Comparison of ENCODE assay signal across 8 cellular contexts in the genomic region with DNA sequence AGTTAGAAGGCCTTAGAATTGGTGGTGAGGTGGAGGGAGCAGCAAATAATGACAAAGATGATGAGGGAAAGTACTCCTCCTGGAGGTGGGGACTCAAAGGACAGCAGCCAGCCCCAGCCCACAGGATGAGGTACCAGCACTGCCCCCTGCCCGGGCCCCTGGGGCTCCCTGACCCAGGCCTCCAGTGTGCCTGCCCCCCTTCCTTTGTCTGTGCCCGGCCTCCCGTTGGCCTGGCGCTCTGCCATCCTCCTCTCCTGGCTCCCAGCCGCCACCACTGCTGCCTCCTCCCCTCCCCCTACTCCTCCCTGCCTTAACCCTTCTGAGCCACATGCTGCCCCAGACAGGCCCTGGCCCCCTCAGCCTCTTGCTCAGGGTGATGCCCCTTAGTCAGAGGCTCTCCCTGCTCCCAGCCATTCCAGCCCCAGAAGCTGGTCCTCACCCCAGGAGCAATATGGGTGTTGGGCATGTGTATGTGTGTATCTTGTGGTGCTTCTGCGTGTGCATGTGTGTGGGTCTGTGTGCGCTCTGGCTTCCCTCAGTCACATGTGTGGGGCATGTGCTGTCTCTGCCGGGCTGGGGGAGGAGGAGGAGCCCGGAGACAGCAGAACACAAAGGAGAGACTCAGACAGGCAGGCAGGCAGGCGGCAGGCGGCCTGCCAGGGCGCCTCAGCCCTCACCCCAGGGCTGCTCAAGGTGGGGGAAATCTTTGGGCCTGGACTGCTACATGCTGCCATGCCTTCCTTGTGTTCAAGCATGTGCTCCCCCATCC. TPM values are rescaled to one million over a fixed set of nuclear protein-coding genes. Genes with fewer than 3 reads are reported as not detected.
DNase-seq lines count a peak whose midpoint lies in the region; ATAC-seq, FAIRE-seq and TF ChIP-seq lines count a peak whose summit lies in the region.

No MANE protein-coding gene starts in this region.

- peaks cover 70% of the 10 kb centered on the region for H3K4me1 ChIP-seq in A549
- peaks cover 69% of the 10 kb centered on the region for H3K4me1 ChIP-seq in ectodermal cell (ENCODE audit: control insufficient read depth, insufficient read depth, low read length)
- peaks cover 0 to 47% of the 10 kb centered on the region in 2 donors for H3K4me1 ChIP-seq in lung (ENCODE audit: control insufficient read depth in 2 of 2, insufficient read depth in 2 of 2, low read length in 2 of 2)

- peak overlapping the region; percentile 97 for H3K4me2 ChIP-seq in A549

- in situ Hi-C loops in GM18951 (cut with MboI; ENCODE audit: low sequenced_read_pairs, unreplicated experiment) = no loop called here

- DNase-seq in A549 (ENCODE audit: low read depth in 1 of 2, low spot score in 1 of 2) (peak in 1 of 2 experiments; percentile 53), NCI-H446 treated with DMSO at 0.1 percent for 48 hours (lab: John Stamatoyannopoulos, UW) (peak; percentile 60), lung (ENCODE audit: low spot score) (peak; percentile 77), cortex of kidney (lab: John Stamatoyannopoulos, UW) (no peak)
- DNase-seq in activated CD4-positive, alpha-beta T cell treated with anti-CD3 and anti-CD28 coated beads, Interleukin-2, amount 50 U/mL, for 1 hour = peak; percentile 62
- peak; percentile 36 to 62 (median 39) for DNase-seq in stimulated activated CD4-positive, alpha-beta T cell treated with anti-CD3 and anti-CD28 coated beads, TNF-alpha, amount 100 ng/mL, for 24 hours (ENCODE audit: low read depth in 3 of 3)

- POLR2A ChIA-PET in A549 (lab: Yijun Ruan, JAX) = no interaction called here

- TF ChIP-seq POLR2A in A549 (IDR thresholded peaks at IDR 0.05; ENCODE audit: low read length) (no peak), GM18951 (IDR thresholded peaks at IDR 0.05; ENCODE audit: extremely low read depth, insufficient read depth, insufficient read length) (peak; percentile 29)

- 37% methylated on average over 12 of the region's 12 CpGs for WGBS in A549 (ENCODE audit: missing lambda C conversion rate)
- 11 to 14% methylated on average over 12 of the region's 12 CpGs for WGBS in ectodermal cell, 2 experiments
- 6 to 7% methylated on average over 10 to 12 of the region's 12 CpGs for WGBS in lung, 2 donors

- H3K27ac ChIP-seq in A549 = peak overlapping the region; percentile 85 to 98
- peak overlapping the region; percentile 93 for H3K27ac ChIP-seq in ectodermal cell (ENCODE audit: insufficient read depth, low read depth, low read length, poor library complexity, severe bottlenecking)
- peak overlapping the region; percentile 23 to 99 for H3K27ac ChIP-seq in lung (ENCODE audit: low read depth in 1 of 2, low read length in 1 of 2)

- TF ChIP-seq RAD21 in A549 (conservative IDR thresholded peaks at IDR 0.05 in 1 of 2, IDR thresholded peaks at IDR 0.05 in 1 of 2) = no peak

- H3K27me3 ChIP-seq in ectodermal cell (ENCODE audit: control insufficient read depth, insufficient read depth, low read length, poor library complexity, severe bottlenecking) (no peaks in the 10 kb centered on the region), lung (ENCODE audit: control insufficient read depth, insufficient read depth) (no peaks in the 10 kb centered on the region)

- no peak for FAIRE-seq in A549 (lab: Jason Lieb, UNC)

- no peak overlapping the region for H3K4me3 ChIP-seq in A549
- H3K4me3 ChIP-seq in ectodermal cell (ENCODE audit: insufficient read depth, low read depth, low read length) = peak overlapping the region; percentile 83
- H3K4me3 ChIP-seq in lung = peak overlapping the region; percentile 5

- CTCF ChIA-PET in A549 (lab: Yijun Ruan, JAX) = interaction anchor here (0.9 to 8.7 kb wide), 7 partner anchors 10 to 282 kb away, joined by 3 to 55 read pairs (median 5); no protein-coding TSS in a partner anchor

- ATAC-seq in A549 (peak; percentile 1; a peak in 2 of 6 replicates), lung (ENCODE audit: insufficient read depth, low FRiP score) (no peak)

- H3K36me3 ChIP-seq in ectodermal cell (ENCODE audit: control insufficient read depth, insufficient read depth, low read length) (no peaks in the 10 kb centered on the region), lung (ENCODE audit: control insufficient read depth in 2 of 2, insufficient read depth in 2 of 2, low read length in 2 of 2) (no peaks in the 10 kb centered on the region)

- no peak for TF ChIP-seq EP300 in A549 (IDR thresholded peaks at IDR 0.05)

- H3K9me3 ChIP-seq in A549 (no peaks in the 10 kb centered on the region), ectodermal cell (ENCODE audit: control insufficient read depth, low read length) (no peaks in the 10 kb centered on the region), lung (ENCODE audit: control insufficient read depth in 2 of 2, insufficient read depth in 1 of 2, low read length in 1 of 2) (no peaks in the 10 kb centered on the region)

- TF ChIP-seq CTCF in A549 (IDR thresholded peaks at IDR 0.05) (no peak), lung (IDR thresholded peaks at IDR 0.05; ENCODE audit: control extremely low read depth, extremely low read depth) (no peak)

TF ChIP-seq in A549, 52 proteins besides CTCF, POLR2A, EP300 and RAD21:
- TF ChIP-seq, protein P1, sequence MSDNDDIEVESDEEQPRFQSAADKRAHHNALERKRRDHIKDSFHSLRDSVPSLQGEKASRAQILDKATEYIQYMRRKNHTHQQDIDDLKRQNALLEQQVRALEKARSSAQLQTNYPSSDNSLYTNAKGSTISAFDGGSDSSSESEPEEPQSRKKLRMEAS (IDR thresholded peaks at IDR 0.05) = peak; percentile 35; the same call in 1 of the 2 replicates
- no peak for TF ChIP-seq PHF8 (IDR thresholded peaks at IDR 0.05; ENCODE audit: borderline replicate concordance, low read depth)

RNA-seq across cellular contexts. Expression of gene LDB1, which starts 2.6 kb away (rescaled TPM):
- 47.0 and 47.5 TPM in 2 replicates for polyA plus RNA-seq in A549 (2011; rRNA removed)
- 47.6 and 55.4 TPM in 2 replicates for polyA plus RNA-seq in A549 (2012; cell fraction: cytosol; rRNA removed)
- 145 and 151 TPM in 2 replicates for polyA plus RNA-seq in A549 (2012; cell fraction: nucleus; rRNA removed)
- 33.3 to 37.3 TPM (median 37.2 TPM) in 3 replicates for polyA plus RNA-seq in A549 (2017; fragmentation: RNase III; extraction: RNeasy Plus Mini Kit Qiagen cat#74134 plus additional on column Dnase treatment)
- 63.4 and 69.4 TPM in 2 replicates for polyA minus RNA-seq in A549 (2011; rRNA and poly(A)+ RNA removed)
- 153 TPM for polyA plus RNA-seq in ectodermal cell (2013, experiment 1 of 4)
- 154 TPM for polyA plus RNA-seq in ectodermal cell (2013, experiment 2 of 4)
- 123 TPM for polyA plus RNA-seq in ectodermal cell (2013, experiment 3 of 4)
- 130 TPM for polyA plus RNA-seq in ectodermal cell (2013, experiment 4 of 4)
- total RNA-seq in lung = 10 to 100 TPM; 44.9 to 81.6 TPM
- polyA plus RNA-seq in lung = 10 to 100 TPM; 28.6 to 33.8 TPM

RNA-seq across cellular contexts. Expression of gene PPRC1, which starts 15.3 kb away (rescaled TPM):
- polyA plus RNA-seq in A549 (2011; rRNA removed) (27.0 and 34.1 TPM in 2 replicates), A549 (2017; fragmentation: RNase III; extraction: RNeasy Plus Mini Kit Qiagen cat#74134 plus additional on column Dnase treatment) (43.9 to 49.1 TPM (median 44.1 TPM) in 3 replicates), lung (10 to 100 TPM; 25.0 to 28.0 TPM)
- polyA plus RNA-seq in A549 (2012; cell fraction: cytosol; rRNA removed) = 42.6 and 53.3 TPM in 2 replicates
- polyA plus RNA-seq in A549 (2012; cell fraction: nucleus; rRNA removed) = 149 and 152 TPM in 2 replicates
- polyA minus RNA-seq in A549 (2011; rRNA and poly(A)+ RNA removed) = 59.6 and 71.3 TPM in 2 replicates
- polyA plus RNA-seq in ectodermal cell (2013, experiment 1 of 4) = 43.4 TPM
- polyA plus RNA-seq in ectodermal cell (2013, experiment 2 of 4) = 49.1 TPM
- 31.6 TPM for polyA plus RNA-seq in ectodermal cell (2013, experiment 3 of 4)
- 33.1 TPM for polyA plus RNA-seq in ectodermal cell (2013, experiment 4 of 4)
- 10 to 100 TPM; 19.3 to 42.1 TPM for total RNA-seq in lung

RNA-seq across cellular contexts. Expression of gene NOLC1, which starts 34.6 kb away (rescaled TPM):
- polyA plus RNA-seq in A549 (2011; rRNA removed) (128 and 188 TPM in 2 replicates), A549 (2017; fragmentation: RNase III; extraction: RNeasy Plus Mini Kit Qiagen cat#74134 plus additional on column Dnase treatment) (123 to 155 TPM (median 129 TPM) in 3 replicates), lung (10 to 100 TPM; 21.8 to 60.9 TPM)
- 98.0 and 113 TPM in 2 replicates for polyA plus RNA-seq in A549 (2012; cell fraction: cytosol; rRNA removed)
- polyA plus RNA-seq in A549 (2012; cell fraction: nucleus; rRNA removed) = 76.9 and 103 TPM in 2 replicates
- 65.4 and 65.9 TPM in 2 replicates for polyA minus RNA-seq in A549 (2011; rRNA and poly(A)+ RNA removed)
- polyA plus RNA-seq in ectodermal cell (2013, experiment 1 of 4) = 129 TPM
- 131 TPM for polyA plus RNA-seq in ectodermal cell (2013, experiment 2 of 4)
- polyA plus RNA-seq in ectodermal cell (2013, experiment 3 of 4) = 88.1 TPM
- 98.9 TPM for polyA plus RNA-seq in ectodermal cell (2013, experiment 4 of 4)
- 10 to 100 TPM; 30.9 to 42.4 TPM for total RNA-seq in lung

RNA-seq across cellular contexts. Expression of gene HPS6, which starts 52.4 kb away (rescaled TPM):
- polyA plus RNA-seq in A549 (2011; rRNA removed) (5.6 and 7.6 TPM in 2 replicates), A549 (2017; fragmentation: RNase III; extraction: RNeasy Plus Mini Kit Qiagen cat#74134 plus additional on column Dnase treatment) (13.0 to 16.7 TPM (median 15.3 TPM) in 3 replicates), lung (10 to 100 TPM; 10.8 to 20.9 TPM)
- polyA plus RNA-seq in A549 (2012; cell fraction: cytosol; rRNA removed) = 6.6 and 10.0 TPM in 2 replicates
- 11.4 and 12.5 TPM in 2 replicates for polyA plus RNA-seq in A549 (2012; cell fraction: nucleus; rRNA removed)
- polyA minus RNA-seq in A549 (2011; rRNA and poly(A)+ RNA removed) = 12.1 and 15.2 TPM in 2 replicates
- polyA plus RNA-seq in ectodermal cell (2013, experiment 1 of 4) = 11.3 TPM
- polyA plus RNA-seq in ectodermal cell (2013, experiment 2 of 4) = 10.6 TPM
- 8.4 TPM for polyA plus RNA-seq in ectodermal cell (2013, experiment 3 of 4)
- 9.2 TPM for polyA plus RNA-seq in ectodermal cell (2013, experiment 4 of 4)
- total RNA-seq in lung = 10 to 100 TPM; 11.7 to 28.2 TPM
